In the genomic region with DNA sequence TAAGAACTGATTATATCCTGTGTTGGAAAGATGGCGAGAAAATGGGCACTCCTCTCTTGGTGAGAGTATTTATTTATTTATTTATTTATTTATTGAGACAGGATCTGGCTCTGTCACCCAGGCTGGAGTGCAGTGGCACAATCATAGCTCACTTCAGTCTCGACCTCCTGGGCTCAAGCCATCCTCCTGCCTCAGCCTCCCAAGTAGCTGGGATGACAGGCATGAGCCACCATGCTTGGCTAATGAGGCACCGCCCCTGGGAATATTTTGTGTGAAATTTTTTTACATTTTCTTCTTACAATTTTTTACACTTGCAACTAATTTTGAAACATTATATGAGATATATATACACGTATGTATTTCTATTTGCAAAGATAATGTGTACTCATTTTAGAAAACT, we compare ENCODE assay signal across 4 cellular contexts.
"Had no signal": no experiment of that assay in that cellular context is flagged by ENCODE, and none has a peak within 500 bp of the region (broad histone marks: within the 10 kb centered on the region; RNA-seq: fewer than 3 reads in every experiment).

No MANE protein-coding gene starts in this region.

- H3K4me3 ChIP-seq: GM23338 had no signal

- H3K4me3 Mint-ChIP-seq: GM23338, H9 had no signal

- H2AFZ ChIP-seq: GM23338 had no signal

- DNase-seq: HCEC 1CT, IMR-90 had no signal

- H3K9me3 Mint-ChIP-seq: GM23338, H9 had no signal

- ATAC-seq: GM23338 had no signal

- H3K27ac Mint-ChIP-seq: GM23338, H9 had no signal
